In the genomic region with DNA sequence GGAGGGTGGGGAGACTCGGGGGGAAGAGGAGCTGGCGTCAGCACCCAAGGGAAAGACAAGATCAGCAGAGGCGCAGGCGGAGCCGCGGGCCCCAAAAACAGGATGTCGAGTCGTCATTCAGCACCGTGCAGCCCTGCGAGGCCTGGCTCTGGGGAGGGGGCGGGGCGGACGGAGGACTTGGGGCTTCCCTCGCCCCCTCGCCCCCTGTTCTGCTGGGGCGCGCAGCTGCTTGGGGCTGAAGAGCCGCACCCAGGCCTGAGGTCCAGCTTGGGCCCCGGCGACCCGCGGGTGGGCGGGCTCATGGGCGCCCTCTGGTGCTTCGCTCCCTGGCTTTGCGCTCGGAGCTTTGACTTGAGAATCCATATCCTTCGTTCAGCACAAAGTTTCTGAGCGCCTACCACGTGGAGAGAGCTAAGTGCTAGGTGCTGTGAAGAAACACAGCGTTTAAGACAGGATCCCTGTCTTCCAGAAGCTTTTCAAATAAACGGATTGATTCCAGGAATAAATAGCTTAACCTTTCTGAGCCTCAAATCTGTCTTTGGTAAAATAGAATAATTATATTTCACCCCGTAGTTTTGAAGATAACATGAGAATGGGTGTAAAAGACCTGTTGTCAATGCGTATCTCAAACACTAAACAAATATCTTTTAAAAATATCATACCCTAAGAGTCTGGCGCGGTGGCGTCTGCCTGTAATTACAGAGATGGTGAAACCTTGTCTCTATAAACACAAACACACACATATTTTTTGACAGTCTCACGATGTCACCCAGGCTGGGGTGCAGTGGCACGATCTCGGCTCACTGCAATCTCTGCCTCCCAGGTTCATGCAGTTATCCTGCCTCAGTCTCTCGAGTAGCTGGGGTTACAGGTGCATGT, we compare ENCODE assay signal across 8 cellular contexts. TPM values are rescaled to one million over a fixed set of nuclear protein-coding genes. Genes with fewer than 3 reads are reported as not detected.
DNase-seq lines count a peak whose midpoint lies in the region; ATAC-seq and TF ChIP-seq lines count a peak whose summit lies in the region.

No MANE protein-coding gene starts in this region.

- no peaks in the 10 kb centered on the region for H3K27me3 Mint-ChIP-seq in CD4-positive, alpha-beta T cell

- intact Hi-C loops in CD4-positive, alpha-beta T cell (cut with DNase I, micrococcal nuclease) = loop anchor here (1.0 to 2.0 kb wide), 3 partner anchors 13 to 45 kb away; a partner anchor contains a TSS
- intact Hi-C loops in lower leg skin (cut with DNase I; ENCODE audit: low total_unique reads) = loop anchor here (5.0 kb wide), 1 partner anchor 226 kb away; no protein-coding TSS in a partner anchor

- WGBS in lower leg skin, 2 donors = 19 to 29% methylated on average over 23 to 37 of the region's 41 CpGs

- CTCF ChIA-PET in CD4-positive, alpha-beta T cell (lab: Charles Lee) = interaction anchor here (0.7 to 10.7 kb wide), 21 partner anchors 9 to 231 kb away, joined by 3 to 216 read pairs (median 5); a partner anchor contains a TSS

- no peaks in the 10 kb centered on the region for H3K27me3 ChIP-seq in CD4-positive, alpha-beta T cell (ENCODE audit: control insufficient read depth, insufficient read depth, low read length)

- TF ChIP-seq CTCF in CD4-positive, alpha-beta T cell (IDR thresholded peaks at IDR 0.05) = peak; percentile 92
- no peak for TF ChIP-seq CTCF in lower leg skin (IDR thresholded peaks at IDR 0.05)

- ATAC-seq in CD4-positive, alpha-beta T cell (ENCODE audit: poor library complexity) = peak; percentile 72
- ATAC-seq in HG03342 (IDR thresholded peaks at IDR 0.05; ENCODE audit: unreplicated experiment) = peak; percentile 59

- H3K27ac ChIP-seq in CD4-positive, alpha-beta T cell (ENCODE audit: low read depth, low read length) = peak overlapping the region; percentile 97

- peak; percentile 55 for TF ChIP-seq POLR2A in GM19099 (IDR thresholded peaks at IDR 0.05; ENCODE audit: extremely low read depth, insufficient read length, low read depth)
- TF ChIP-seq POLR2A in lower leg skin (IDR thresholded peaks at IDR 0.05) = no peak

- H3K27ac Mint-ChIP-seq in CD4-positive, alpha-beta T cell = peak overlapping the region; percentile 95

- peak; percentile 85 to 96 (median 91) for DNase-seq in CD4-positive, alpha-beta T cell
- peak; percentile 44 to 80 for DNase-seq in NCI-H446 (lab: John Stamatoyannopoulos, UW)
- DNase-seq in activated CD4-positive, CD25-positive, alpha-beta regulatory T cell treated with anti-CD3 and anti-CD28 coated beads, Interleukin-2, amount 50 U/mL, for 72 hours = peak; percentile 89
- DNase-seq in dermis microvascular lymphatic vessel endothelial cell (ENCODE audit: low read depth in 2 of 2) = peak; percentile 40 to 87
- peak in 1 of 2 donors; percentile 79 for DNase-seq in lower leg skin (ENCODE audit: low spot score in 2 of 2)
- peak; percentile 69 for DNase-seq in stimulated activated CD8-positive, alpha-beta memory T cell treated with anti-CD3 and anti-CD28 coated beads, Interleukin-15, amount 100 ng/mL, for 24 hours (ENCODE audit: low read depth)

- peak overlapping the region; percentile 62 for H3K4me3 ChIP-seq in lower leg skin (ENCODE audit: low read depth, poor library complexity, severe bottlenecking)

- POLR2A ChIA-PET in CD4-positive, alpha-beta T cell (lab: Charles Lee) = interaction anchor here (0.8 to 15.1 kb wide), 39 partner anchors 10 to 253 kb away, joined by 3 to 577 read pairs (median 6); a partner anchor contains a TSS

- no peaks in the 10 kb centered on the region for H3K9me3 Mint-ChIP-seq in CD4-positive, alpha-beta T cell

- peaks cover 27% of the 10 kb centered on the region for H3K36me3 Mint-ChIP-seq in CD4-positive, alpha-beta T cell (ENCODE audit: low read depth)

- H3K9me3 ChIP-seq in CD4-positive, alpha-beta T cell (ENCODE audit: control insufficient read depth, low read length) = no peaks in the 10 kb centered on the region

- peak overlapping the region; percentile 97 for H3K4me3 Mint-ChIP-seq in CD4-positive, alpha-beta T cell

- H3K4me1 Mint-ChIP-seq in CD4-positive, alpha-beta T cell (ENCODE audit: low read depth) = peaks cover 61% of the 10 kb centered on the region

RNA-seq across cellular contexts. Expression of a gene that starts 0.9 kb away (rescaled TPM):
- 100 to 1,000 TPM; 101 to 106 TPM for total RNA-seq in CD4-positive, alpha-beta T cell
- 8.1 and 17.7 TPM in 2 replicates for total RNA-seq in dermis microvascular lymphatic vessel endothelial cell
- 10 to 100 TPM; 57.0 to 75.9 (median 64.0) TPM for total RNA-seq in lower leg skin

RNA-seq across cellular contexts. Expression of a gene that starts 13.8 kb away (rescaled TPM):
- 10 to 100 TPM; 89.0 to 94.9 TPM for total RNA-seq in CD4-positive, alpha-beta T cell
- total RNA-seq in dermis microvascular lymphatic vessel endothelial cell = 15.7 and 26.6 TPM in 2 replicates
- 10 to 100 TPM; 43.7 to 75.9 (median 64.9) TPM for total RNA-seq in lower leg skin

RNA-seq across cellular contexts. Expression of a gene that starts 33.3 kb away (rescaled TPM):
- total RNA-seq in CD4-positive, alpha-beta T cell = 10 to 100 TPM; 20.9 to 23.6 TPM
- total RNA-seq in dermis microvascular lymphatic vessel endothelial cell (7.7 and 13.7 TPM in 2 replicates), lower leg skin (10 to 100 TPM; 45.6 to 59.6 (median 51.9) TPM)

RNA-seq across cellular contexts. Expression of a gene that starts 44.3 kb away (rescaled TPM):
- 100 to 1,000 TPM; 161 to 186 TPM for total RNA-seq in CD4-positive, alpha-beta T cell
- total RNA-seq in dermis microvascular lymphatic vessel endothelial cell (82.4 and 106 TPM in 2 replicates), lower leg skin (100 to 1,000 TPM in 2 of 4 donors, 10 to 100 TPM in 2; 65.4 to 220 (median 97.9) TPM)
